Comparison of ENCODE assay signal across 14 cellular contexts in genomic region chr10:132400547-132401151, GRCh38. TPM values are rescaled to one million over a fixed set of nuclear protein-coding genes. Genes with fewer than 3 reads are reported as not detected.
DNase-seq lines count a peak whose midpoint lies in the region; ATAC-seq and TF ChIP-seq lines count a peak whose summit lies in the region.
"Had no signal": no experiment of that assay in that cellular context is flagged by ENCODE, and none has a peak within 500 bp of the region (broad histone marks: within the 10 kb centered on the region; RNA-seq: fewer than 3 reads in every experiment).

No MANE protein-coding gene starts in this region.

- TF ChIP-seq POLR2A in body of pancreas (IDR thresholded peaks at IDR 0.05) (no peak), sigmoid colon (IDR thresholded peaks at IDR 0.05) (no peak)

- H3K27me3 Mint-ChIP-seq in activated naive CD4-positive, alpha-beta T cell treated with anti-CD3 and anti-CD28 coated beads for 36 hours (ENCODE audit: low read depth), result no peaks in the 10 kb centered on the region
- H3K27me3 Mint-ChIP-seq: effector memory CD8-positive, alpha-beta T cell had no signal

- H3K36me3 ChIP-seq in HEK293 (ENCODE audit: control insufficient read depth in 2 of 2, insufficient read depth in 1 of 2, low read length in 2 of 2) (peaks cover 0 to 6% of the 10 kb centered on the region in 2 experiments; a peak in 1 of 3 replicates), body of pancreas (replicated peaks in 1 of 2; ENCODE audit: insufficient read depth in 1 of 2, low read depth in 2 of 2) (no peaks in the 10 kb centered on the region), left lung (peaks cover 0 to 13% of the 10 kb centered on the region in 2 donors), sigmoid colon (peaks cover 8 to 10% (median 9%) of the 10 kb centered on the region in 4 donors)

- peaks cover 12% of the 10 kb centered on the region for H3K4me1 Mint-ChIP-seq in activated naive CD4-positive, alpha-beta T cell treated with anti-CD3 and anti-CD28 coated beads for 36 hours (ENCODE audit: low read depth)

- no peak overlapping the region for H3K4me3 Mint-ChIP-seq in activated naive CD4-positive, alpha-beta T cell treated with anti-CD3 and anti-CD28 coated beads for 36 hours

- H3K4me1 ChIP-seq in HEK293 (ENCODE audit: control insufficient read depth, insufficient read depth, low read length), result no peaks in the 10 kb centered on the region; the same call in 1 of the 2 replicates
- peaks cover 88% of the 10 kb centered on the region for H3K4me1 ChIP-seq in body of pancreas
- H3K4me1 ChIP-seq in left lung, result peaks cover 23 to 71% of the 10 kb centered on the region in 2 donors
- peaks cover 0 to 54% (median 46%) of the 10 kb centered on the region in 4 donors for H3K4me1 ChIP-seq in sigmoid colon

- H3K9me3 Mint-ChIP-seq in activated naive CD4-positive, alpha-beta T cell treated with anti-CD3 and anti-CD28 coated beads for 36 hours, result no peaks in the 10 kb centered on the region
- H3K9me3 Mint-ChIP-seq: effector memory CD8-positive, alpha-beta T cell had no signal

- CTCF ChIA-PET in HEK293 (lab: Yijun Ruan, JAX), result no interaction called here
- CTCF ChIA-PET in activated naive CD4-positive, alpha-beta T cell treated with anti-CD3 and anti-CD28 coated beads for 36 hours (lab: Charles Lee), result no interaction called here

- TF ChIP-seq CTCF in HEK293 (tag by site-specific recombination; IDR thresholded peaks at IDR 0.05) (no peak), body of pancreas (IDR thresholded peaks at IDR 0.05) (no peak), left lung (IDR thresholded peaks at IDR 0.05) (no peak), sigmoid colon (IDR thresholded peaks at IDR 0.05) (no peak)

- H3K27ac ChIP-seq in HEK293 (ENCODE audit: extremely low read depth, low read depth, low read length) (no peak overlapping the region), body of pancreas (peak overlapping the region; percentile 97 to 99 (median 97)), left lung (peak overlapping the region; percentile 48 to 68), sigmoid colon (peak overlapping the region; percentile 32 to 99 (median 66))

- H3K4me3 ChIP-seq in HEK293 (ENCODE audit: low read depth, low read length) (no peak overlapping the region), body of pancreas (no peak overlapping the region), left lung (no peak overlapping the region), sigmoid colon (no peak overlapping the region)

- TF ChIP-seq EP300 in sigmoid colon (IDR thresholded peaks at IDR 0.05), result no peak

- ATAC-seq in body of pancreas (no peak), left lung (no peak)
- ATAC-seq: effector memory CD8-positive, alpha-beta T cell had no signal

- H3K9me3 ChIP-seq in HEK293 (ENCODE audit: control insufficient read depth, insufficient read depth, low read depth, low read length), result no peaks in the 10 kb centered on the region
- no peaks in the 10 kb centered on the region for H3K9me3 ChIP-seq in body of pancreas
- H3K9me3 ChIP-seq in left lung, result no peaks in the 10 kb centered on the region
- H3K9me3 ChIP-seq in sigmoid colon, result no peaks in the 10 kb centered on the region

- DNase-seq in body of pancreas, result peak; percentile 35 to 56 (median 43)
- peak in 1 of 2 donors; percentile 85 for DNase-seq in left lung
- DNase-seq in sigmoid colon, result peak; percentile 64
- DNase-seq in NCI-H1105 (lab: John Stamatoyannopoulos, UW), result no peak
- DNase-seq in activated naive CD4-positive, alpha-beta T cell treated with anti-CD3 and anti-CD28 coated beads for 36 hours, result no peak
- DNase-seq in NCI-H146 (lab: John Stamatoyannopoulos, UW), result no peak
- DNase-seq in Ammon's horn (ENCODE audit: low spot score), result no peak
- DNase-seq: activated T-cell treated with anti-CD3 and anti-CD28 coated beads, Interleukin-2, amount 50 U/mL, for 1 hour; AML-193; effector memory CD8-positive, alpha-beta T cell; EL; NCI-H345; RPMI8226 had no signal

- intact Hi-C loops in body of pancreas (cut with DNase I) (no loop called here), left lung (cut with DNase I) (no loop called here), sigmoid colon (cut with DNase I) (no loop called here)
- intact Hi-C loops in activated naive CD4-positive, alpha-beta T cell treated with anti-CD3 and anti-CD28 coated beads for 36 hours (cut with micrococcal nuclease), result no loop called here

- POLR2A ChIA-PET in HEK293 (lab: Yijun Ruan, JAX), result no interaction called here

- H3K27me3 ChIP-seq in body of pancreas, result no peaks in the 10 kb centered on the region
- H3K27me3 ChIP-seq in left lung, result no peaks in the 10 kb centered on the region
- no peaks in the 10 kb centered on the region for H3K27me3 ChIP-seq in sigmoid colon

- H3K36me3 Mint-ChIP-seq in activated naive CD4-positive, alpha-beta T cell treated with anti-CD3 and anti-CD28 coated beads for 36 hours (ENCODE audit: low read depth), result peaks cover 2% of the 10 kb centered on the region

- 20 to 27% methylated on average over 5 to 17 of the region's 17 CpGs for WGBS in body of pancreas, 2 donors
- WGBS in sigmoid colon, 2 donors, result 51 to 57% methylated on average over 17 of the region's 17 CpGs

- no peak overlapping the region for H3K27ac Mint-ChIP-seq in activated naive CD4-positive, alpha-beta T cell treated with anti-CD3 and anti-CD28 coated beads for 36 hours

TF ChIP-seq in HEK293, 187 proteins besides CTCF, POLR2A, EP300 and RAD21:
- TF ChIP-seq ZNF530 (tag by site-specific recombination; IDR thresholded peaks at IDR 0.05; ENCODE audit: low read depth), result no peak
- 0 out of 2 replicates have a peak, but pooled peaks have one; percentile 15 for TF ChIP-seq ZBTB17 (tag by site-specific recombination; IDR thresholded peaks at IDR 0.05)
- no peak for TF ChIP-seq ZNF292 (tag by site-specific recombination; IDR thresholded peaks at IDR 0.05; ENCODE audit: borderline replicate concordance, low read depth)
- TF ChIP-seq ZNF449 (tag by site-specific recombination; IDR thresholded peaks at IDR 0.05), result peak; percentile 43; the same call in 1 of the 2 replicates
- TF ChIP-seq ZNF660 (tag by site-specific recombination; IDR thresholded peaks at IDR 0.05), result no peak
- peak; percentile 93 for TF ChIP-seq ZIC2 (tag by site-specific recombination; IDR thresholded peaks at IDR 0.05)

RNA-seq across cellular contexts. Expression of gene PWWP2B, which starts 3.6 kb away (rescaled TPM):
- 10 to 100 TPM; 31.9 to 46.5 TPM for total RNA-seq in body of pancreas
- 10 to 100 TPM; 21.4 to 23.2 TPM for total RNA-seq in left lung
- total RNA-seq in sigmoid colon, result 10 to 100 TPM in 1 of 4 donors, 1 to 10 TPM in 3; 7.7 to 10.2 (median 9.3) TPM
- polyA plus RNA-seq in sigmoid colon, result 10 to 100 TPM; 27.0 to 50.8 (median 28.2) TPM
- total RNA-seq in activated naive CD4-positive, alpha-beta T cell treated with anti-CD3 and anti-CD28 coated beads for 36 hours, result 1 to 10 TPM; 1.5 to 2.2 TPM

Comparison
In these comparisons a context has a peak if more than half of its experiments do, and no peak if none do; other contexts are left out.
1. DNase-seq: peak in body of pancreas (4 of 4) and sigmoid colon (single experiment); none in NCI-H1105 (single experiment), activated naive CD4-positive, alpha-beta T cell treated with anti-CD3 and anti-CD28 coated beads for 36 hours (single experiment), NCI-H146 (single experiment) and Ammon's horn (single experiment).